ENCODE assay signal across 14 cellular contexts in genomic region chr12:19444097-19444496, GRCh38. TPM values are rescaled to one million over a fixed set of nuclear protein-coding genes. Genes with fewer than 3 reads are reported as not detected.
DNase-seq lines count a peak whose midpoint lies in the region; ATAC-seq and TF ChIP-seq lines count a peak whose summit lies in the region.
"Had no signal": no experiment of that assay in that cellular context is flagged by ENCODE, and none has a peak within 500 bp of the region (broad histone marks: within the 10 kb centered on the region; RNA-seq: fewer than 3 reads in every experiment).

No MANE protein-coding gene starts in this region.

- peak overlapping the region; percentile 53 for H3K4me3 Mint-ChIP-seq in T-helper 17 cell
- H3K4me3 Mint-ChIP-seq in T-helper 2 cell treated with Interferon-gamma antibody and Interleukin-4, amounts not matched to agents 5 μg/mL and 100 μg/mL, for 36 hours = no peak overlapping the region
- H3K4me3 Mint-ChIP-seq: activated B cell treated with CpG ODN at 0.5 μM for 24 hours had no signal

- no peaks in the 10 kb centered on the region for H3K9me3 ChIP-seq in SK-N-SH
- no peaks in the 10 kb centered on the region for H3K9me3 ChIP-seq in T-helper 17 cell (ENCODE audit: control insufficient read depth, low read length, poor library complexity, severe bottlenecking)
- H3K9me3 ChIP-seq in psoas muscle = no peaks in the 10 kb centered on the region
- H3K9me3 ChIP-seq in aorta (ENCODE audit: control insufficient read depth, low read length) = no peaks in the 10 kb centered on the region
- H3K9me3 ChIP-seq: SJCRH30 had no signal

- POLR2A ChIA-PET in SK-N-SH (lab: Yijun Ruan, JAX) (no interaction called here), HEK293T (lab: Yijun Ruan, JAX) (no interaction called here)

- no peak overlapping the region for H3K9ac ChIP-seq in SK-N-SH

- intact Hi-C loops in psoas muscle (cut with DNase I) = no loop called here
- intact Hi-C loops in aorta (cut with DNase I) = loop anchor here in 1 of 2 donors (10.0 kb wide), 2 partner anchors 201 to 259 kb away; no protein-coding TSS in a partner anchor

- 28% methylated on average over 3 of the region's 3 CpGs for WGBS in SK-N-SH (ENCODE audit: low lambda C conversion rate)
- WGBS in psoas muscle, 3 donors = 30 to 43% (median 34%) methylated on average over 3 of the region's 3 CpGs
- 18 to 23% methylated on average over 3 of the region's 3 CpGs for WGBS in aorta, 2 donors

- H3K4me1 Mint-ChIP-seq in T-helper 17 cell = peaks cover 42% of the 10 kb centered on the region
- peaks cover 28% of the 10 kb centered on the region for H3K4me1 Mint-ChIP-seq in T-helper 2 cell treated with Interferon-gamma antibody and Interleukin-4, amounts not matched to agents 5 μg/mL and 100 μg/mL, for 36 hours (ENCODE audit: low read depth)

- ATAC-seq in SK-N-SH treated with all-trans-retinoic acid at 6 μM for 48 hours = no peak
- ATAC-seq in T-helper 17 cell = no peak
- ATAC-seq in psoas muscle = no peak
- ATAC-seq in aorta (ENCODE audit: low FRiP score) = no peak
- ATAC-seq: left colon had no signal

- CTCF ChIA-PET in SK-N-SH (lab: Yijun Ruan, JAX) (interaction anchor here (0.7 kb wide), 1 partner anchor 82 kb away, joined by 3 read pairs; no protein-coding TSS in a partner anchor), HEK293T (lab: Yijun Ruan, JAX) (no interaction called here)

- H3K9me3 Mint-ChIP-seq in T-helper 2 cell treated with Interferon-gamma antibody and Interleukin-4, amounts not matched to agents 5 μg/mL and 100 μg/mL, for 36 hours = peaks cover under 1% of the 10 kb centered on the region
- H3K9me3 Mint-ChIP-seq: activated B cell treated with CpG ODN at 0.5 μM for 24 hours had no signal

- TF ChIP-seq EP300 in SK-N-SH (IDR thresholded peaks at IDR 0.05; ENCODE audit: borderline replicate concordance in 1 of 2, low read depth in 1 of 2, low read length in 1 of 2) = no peak

- peaks cover 80% of the 10 kb centered on the region for H4K20me1 ChIP-seq in SK-N-SH (ENCODE audit: insufficient read depth)

- H3K36me3 ChIP-seq in SK-N-SH (replicated peaks in 1 of 2; ENCODE audit: control insufficient read depth in 1 of 2, insufficient read depth in 2 of 2, low read length in 1 of 2) = peaks cover 0 to 22% of the 10 kb centered on the region in 2 experiments
- H3K36me3 ChIP-seq in psoas muscle (ENCODE audit: insufficient read depth in 1 of 2, low read depth in 1 of 2) = peaks cover 0 to 7% of the 10 kb centered on the region in 2 donors
- H3K36me3 ChIP-seq in aorta (ENCODE audit: control insufficient read depth in 1 of 2, insufficient read depth in 2 of 2, low read length in 1 of 2) = no peaks in the 10 kb centered on the region

- H3K4me3 ChIP-seq in SK-N-SH (ENCODE audit: low read depth in 2 of 2, low read length in 1 of 2) (no peak overlapping the region; a peak in 1 of 4 replicates), fibroblast of villous mesenchyme (ENCODE audit: low read depth, low read length) (no peak overlapping the region), psoas muscle (peak overlapping the region; percentile 5), aorta (ENCODE audit: low read length in 2 of 2) (no peak overlapping the region)
- H3K4me3 ChIP-seq: SJCRH30 had no signal

- H3K9me2 ChIP-seq in SK-N-SH = no peaks in the 10 kb centered on the region

- no peaks in the 10 kb centered on the region for H3F3A ChIP-seq in SK-N-SH (replicated peaks; ENCODE audit: insufficient read depth)

- DNase-seq in SK-N-SH = no peak
- DNase-seq in T-helper 17 cell = no peak
- peak; percentile 32 for DNase-seq in fibroblast of villous mesenchyme (ENCODE audit: low read depth)
- no peak for DNase-seq in psoas muscle
- no peak for DNase-seq in T-helper 2 cell treated with Interferon-gamma antibody and Interleukin-4, amounts not matched to agents 5 μg/mL and 100 μg/mL, for 36 hours (ENCODE audit: low spot score)
- no peak for DNase-seq in HEK293T (ENCODE audit: extremely low spot score)
- no peak for DNase-seq in aorta
- DNase-seq: activated B cell treated with CpG ODN at 0.5 μM for 24 hours; effector memory CD4-positive, alpha-beta T cell; left colon; NCI-H187 treated with DMSO at 0.1 percent for 48 hours; SJCRH30 had no signal

- TF ChIP-seq RAD21 in SK-N-SH (IDR thresholded peaks at IDR 0.05; ENCODE audit: low read length) = no peak

- no peaks in the 10 kb centered on the region for H3K27me3 Mint-ChIP-seq in T-helper 17 cell
- no peaks in the 10 kb centered on the region for H3K27me3 Mint-ChIP-seq in T-helper 2 cell treated with Interferon-gamma antibody and Interleukin-4, amounts not matched to agents 5 μg/mL and 100 μg/mL, for 36 hours (ENCODE audit: low read depth)
- H3K27me3 Mint-ChIP-seq: activated B cell treated with CpG ODN at 0.5 μM for 24 hours had no signal

- H3K27ac Mint-ChIP-seq in T-helper 17 cell = peak overlapping the region; percentile 61
- no peak overlapping the region for H3K27ac Mint-ChIP-seq in T-helper 2 cell treated with Interferon-gamma antibody and Interleukin-4, amounts not matched to agents 5 μg/mL and 100 μg/mL, for 36 hours
- H3K27ac Mint-ChIP-seq: activated B cell treated with CpG ODN at 0.5 μM for 24 hours had no signal

- no peak for TF ChIP-seq CTCF in SK-N-SH (IDR thresholded peaks at IDR 0.05)
- no peak for TF ChIP-seq CTCF in fibroblast of villous mesenchyme (IDR thresholded peaks at IDR 0.05; ENCODE audit: insufficient read depth, low read depth, low read length)
- TF ChIP-seq CTCF in psoas muscle (IDR thresholded peaks at IDR 0.05) = no peak

- peaks cover 94% of the 10 kb centered on the region for H3K79me2 ChIP-seq in SK-N-SH (ENCODE audit: insufficient read depth)

- H3K36me3 Mint-ChIP-seq in T-helper 17 cell (ENCODE audit: low read depth) = no peaks in the 10 kb centered on the region
- H3K36me3 Mint-ChIP-seq in T-helper 2 cell treated with Interferon-gamma antibody and Interleukin-4, amounts not matched to agents 5 μg/mL and 100 μg/mL, for 36 hours (ENCODE audit: low read depth) = peaks cover 39% of the 10 kb centered on the region

- H3K4me2 ChIP-seq in SK-N-SH = peak overlapping the region; percentile 58

- peaks cover 3 to 19% of the 10 kb centered on the region in 2 experiments for H3K4me1 ChIP-seq in SK-N-SH (ENCODE audit: control insufficient read depth in 1 of 2, insufficient read depth in 2 of 2, low read depth in 1 of 2, low read length in 1 of 2)
- H3K4me1 ChIP-seq in psoas muscle = peaks cover 29% of the 10 kb centered on the region
- no peaks in the 10 kb centered on the region for H3K4me1 ChIP-seq in aorta (ENCODE audit: control insufficient read depth in 1 of 2, insufficient read depth in 2 of 2, low read length in 2 of 2)
- H3K4me1 ChIP-seq: SJCRH30 had no signal

- H3K27ac ChIP-seq in SK-N-SH (ENCODE audit: low read depth in 2 of 2, low read length in 1 of 2) (peak overlapping the region in 1 of 2 experiments; percentile 2; a peak in 1 of 4 replicates), psoas muscle (no peak overlapping the region), aorta (ENCODE audit: low read depth in 1 of 2, low read length in 2 of 2) (no peak overlapping the region)
- H3K27ac ChIP-seq: 22Rv1, SJCRH30 had no signal

- no peaks in the 10 kb centered on the region for H3K27me3 ChIP-seq in SK-N-SH (ENCODE audit: insufficient read depth)
- H3K27me3 ChIP-seq in psoas muscle (ENCODE audit: insufficient read depth in 3 of 3, low read length in 2 of 3) = no peaks in the 10 kb centered on the region
- no peaks in the 10 kb centered on the region for H3K27me3 ChIP-seq in aorta (ENCODE audit: control insufficient read depth in 1 of 2, insufficient read depth in 2 of 2, low read length in 1 of 2)
- H3K27me3 ChIP-seq: SJCRH30 had no signal

- no peak overlapping the region for H2AFZ ChIP-seq in SK-N-SH (ENCODE audit: low read depth)

TF ChIP-seq in SK-N-SH, 30 proteins besides CTCF, POLR2A, EP300 and RAD21 (continues in another document):
- TF ChIP-seq TAF1 (IDR thresholded peaks at IDR 0.05; ENCODE audit: borderline replicate concordance, low read depth, low read length) = no peak
- TF ChIP-seq SIN3A (IDR thresholded peaks at IDR 0.05; ENCODE audit: borderline replicate concordance, low read depth, low read length) = no peak
- no peak for TF ChIP-seq GATA2 (CRISPR knock-in tag; IDR thresholded peaks at IDR 0.05)
- no peak for TF ChIP-seq GABPA (IDR thresholded peaks at IDR 0.05; ENCODE audit: low read depth)
- TF ChIP-seq NRF1 (IDR thresholded peaks at IDR 0.05; ENCODE audit: low read depth, low read length) = no peak
- TF ChIP-seq TCF12 (IDR thresholded peaks at IDR 0.05) = no peak
- no peak for TF ChIP-seq CHD2 (IDR thresholded peaks at IDR 0.05; ENCODE audit: low read length, partially characterized antibody)

TF ChIP-seq in SK-N-SH treated with all-trans-retinoic acid at 6 μM for 48 hours, 23 proteins besides CTCF, POLR2A, EP300 and RAD21 (continues in another document):
- TF ChIP-seq BACH2 (CRISPR knock-in tag; IDR thresholded peaks at IDR 0.05; ENCODE audit: borderline replicate concordance) (no peak), PPARA (CRISPR knock-in tag; IDR thresholded peaks at IDR 0.05; ENCODE audit: borderline replicate concordance) (no peak)

TF ChIP-seq in HEK293T, 16 proteins besides CTCF, POLR2A, EP300 and RAD21:
- TF ChIP-seq SP1 (IDR thresholded peaks at IDR 0.05) = no peak
- TF ChIP-seq, protein P1, sequence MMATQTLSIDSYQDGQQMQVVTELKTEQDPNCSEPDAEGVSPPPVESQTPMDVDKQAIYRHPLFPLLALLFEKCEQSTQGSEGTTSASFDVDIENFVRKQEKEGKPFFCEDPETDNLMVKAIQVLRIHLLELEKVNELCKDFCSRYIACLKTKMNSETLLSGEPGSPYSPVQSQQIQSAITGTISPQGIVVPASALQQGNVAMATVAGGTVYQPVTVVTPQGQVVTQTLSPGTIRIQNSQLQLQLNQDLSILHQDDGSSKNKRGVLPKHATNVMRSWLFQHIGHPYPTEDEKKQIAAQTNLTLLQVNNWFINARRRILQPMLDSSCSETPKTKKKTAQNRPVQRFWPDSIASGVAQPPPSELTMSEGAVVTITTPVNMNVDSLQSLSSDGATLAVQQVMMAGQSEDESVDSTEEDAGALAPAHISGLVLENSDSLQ (IDR thresholded peaks at IDR 0.05) = no peak
- no peak for TF ChIP-seq SUZ12 (IDR thresholded peaks at IDR 0.05)

RNA-seq across cellular contexts. Expression of gene AEBP2, which starts 4.8 kb away (rescaled TPM):
- polyA plus RNA-seq in SK-N-SH (2012; rRNA removed) = 10.4 and 17.2 TPM in 2 replicates
- polyA plus RNA-seq in SK-N-SH (2012; cell fraction: cytosol; rRNA removed) = 21.0 and 23.2 TPM in 2 replicates
- polyA plus RNA-seq in SK-N-SH (2012; cell fraction: nucleus; rRNA removed) = 7.9 and 12.2 TPM in 2 replicates
- total RNA-seq in T-helper 17 cell = 10 to 100 TPM; 50.0 to 52.7 TPM
- 14.8 and 23.7 TPM in 2 replicates for total RNA-seq in fibroblast of villous mesenchyme
- total RNA-seq in psoas muscle = 10 to 100 TPM; 21.6 to 24.6 (median 23.8) TPM
- polyA plus RNA-seq in psoas muscle = 10 to 100 TPM in 1 of 3 donors, 1 to 10 TPM in 2; 5.3 to 14.1 (median 6.7) TPM
- total RNA-seq in aorta = 10 to 100 TPM; 74.3 to 89.0 TPM
- 10 to 100 TPM; 24.8 to 25.3 TPM for polyA plus RNA-seq in aorta
